22 cellular contexts compared by ENCODE assay signal in genomic region chr12:123696209-123696608, GRCh38.
DNase-seq lines count a peak whose midpoint lies in the region; ATAC-seq and TF ChIP-seq lines count a peak whose summit lies in the region.
"Had no signal": no experiment of that assay in that cellular context is flagged by ENCODE, and none has a peak within 500 bp of the region (broad histone marks: within the 10 kb centered on the region; RNA-seq: fewer than 3 reads in every experiment).

No MANE protein-coding gene starts in this region.

- H3K36me3 ChIP-seq in mucosa of stomach (ENCODE audit: control insufficient read depth, insufficient read depth, low read length) = no peaks in the 10 kb centered on the region

- DNase-seq in DMS153 treated with DMSO at 0.1 percent for 48 hours (lab: John Stamatoyannopoulos, UW; ENCODE audit: unreplicated experiment) = peak; percentile 49
- peak; percentile 73 for DNase-seq in NCI-H2196 treated with DMSO at 0.1 percent for 48 hours (lab: John Stamatoyannopoulos, UW; ENCODE audit: unreplicated experiment)
- no peak for DNase-seq in UCSD-AML1 (lab: John Stamatoyannopoulos, UW; ENCODE audit: unreplicated experiment)
- DNase-seq: activated effector memory CD4-positive, alpha-beta T cell treated with anti-CD3 and anti-CD28 coated beads, Interleukin-2, amount 50 U/mL, for 16 hours; activated T-cell treated with anti-CD3 and anti-CD28 coated beads, Interleukin-2, amount 50 U/mL, for 24 hours; glutamatergic neuron; Kasumi-1; left lung; NCI-H187 treated with DMSO at 0.1 percent for 48 hours; NCI-H446; NCI-H82; stimulated activated CD4-positive, alpha-beta T cell treated with anti-CD3 and anti-CD28 coated beads, Interleukin-4, amount 100 ng/mL, for 24 hours; T-helper 1 cell had no signal

- ATAC-seq in HG02588 (IDR thresholded peaks at IDR 0.05; ENCODE audit: unreplicated experiment) = no peak
- ATAC-seq in GM18505 (IDR thresholded peaks at IDR 0.05; ENCODE audit: unreplicated experiment) = no peak
- ATAC-seq: esophagus mucosa; left lung; naive thymus-derived CD4-positive, alpha-beta T cell had no signal

- no peaks in the 10 kb centered on the region for H3K9me3 ChIP-seq in mucosa of stomach (ENCODE audit: control insufficient read depth, low read length)
- H3K9me3 ChIP-seq: HAP-1, left lung had no signal

- no peak overlapping the region for H3K9ac ChIP-seq in mucosa of stomach (ENCODE audit: low read length)

- H3K4me3 ChIP-seq in mucosa of stomach (ENCODE audit: low read length) = peak overlapping the region; percentile 14
- H3K4me3 ChIP-seq: HAP-1, left lung, SK-N-MC had no signal

- TF ChIP-seq POLR2A in GM18505 (IDR thresholded peaks at IDR 0.05; ENCODE audit: borderline replicate concordance, extremely low read depth, insufficient read depth, insufficient read length) = no peak

- peak overlapping the region; percentile 68 for H3K27ac ChIP-seq in C4-2B
- H3K27ac ChIP-seq: left lung, RWPE1, SK-N-MC had no signal

- no peak for TF ChIP-seq CTCF in C4-2B (conservative IDR thresholded peaks at IDR 0.05)

- H3K27me3 ChIP-seq in mucosa of stomach (ENCODE audit: control insufficient read depth, insufficient read depth, low read length) = no peaks in the 10 kb centered on the region
- H3K27me3 ChIP-seq: left lung had no signal

- H3K4me1 ChIP-seq in mucosa of stomach (ENCODE audit: control insufficient read depth, insufficient read depth, low read length) = peaks cover 4% of the 10 kb centered on the region
- H3K4me1 ChIP-seq: left lung had no signal
